In genomic region chr10:119477444-119477843, GRCh38 we compare ENCODE assay signal across 10 cellular contexts.
DNase-seq lines count a peak whose midpoint lies in the region; ATAC-seq and TF ChIP-seq lines count a peak whose summit lies in the region.
"Had no signal": no experiment of that assay in that cellular context is flagged by ENCODE, and none has a peak within 500 bp of the region (broad histone marks: within the 10 kb centered on the region; RNA-seq: fewer than 3 reads in every experiment).

No MANE protein-coding gene starts in this region.

- H3F3A ChIP-seq in GM23338 (replicated peaks; ENCODE audit: low read depth) = no peaks in the 10 kb centered on the region

- ATAC-seq in activated CD4-positive, alpha-beta T cell treated with anti-CD3 and anti-CD28 coated beads for 36 hours = peak; percentile 16
- ATAC-seq in GM21526 (IDR thresholded peaks at IDR 0.05; ENCODE audit: low FRiP score, unreplicated experiment) = peak; percentile 43
- peak; percentile 50 for ATAC-seq in HG03139 (IDR thresholded peaks at IDR 0.05; ENCODE audit: unreplicated experiment)
- peak; percentile 14 to 31 for ATAC-seq in naive B cell (ENCODE audit: low read depth in 2 of 2)
- ATAC-seq in GM23338 = no peak

- CTCF ChIA-PET in activated CD4-positive, alpha-beta T cell treated with anti-CD3 and anti-CD28 coated beads for 36 hours (lab: Charles Lee) = interaction anchor here (1.3 kb wide), 1 partner anchor 32 kb away, joined by 4 read pairs; no protein-coding TSS in a partner anchor

- no peaks in the 10 kb centered on the region for H3K36me3 ChIP-seq in GM23338 (ENCODE audit: insufficient read depth)

- peaks cover 6% of the 10 kb centered on the region; the same call in 1 of the 2 replicates for H3K4me1 ChIP-seq in GM23338 (ENCODE audit: insufficient read depth)

- no peaks in the 10 kb centered on the region for H3K9me2 ChIP-seq in GM23338 (ENCODE audit: insufficient read depth)

- H3K4me1 Mint-ChIP-seq in activated CD4-positive, alpha-beta T cell treated with anti-CD3 and anti-CD28 coated beads for 36 hours = peaks cover 28% of the 10 kb centered on the region
- H3K4me1 Mint-ChIP-seq in naive B cell (peaks cover 28 to 42% (median 33%) of the 10 kb centered on the region in 3 donors), GM23338 (peaks cover 20% of the 10 kb centered on the region; the same call in 2 of the 3 replicates)

- H3K9me3 Mint-ChIP-seq in activated CD4-positive, alpha-beta T cell treated with anti-CD3 and anti-CD28 coated beads for 36 hours (ENCODE audit: low read depth) = no peaks in the 10 kb centered on the region
- H3K9me3 Mint-ChIP-seq in naive B cell (peaks cover 0 to 4% (median 3%) of the 10 kb centered on the region in 7 donors), GM23338 (peaks cover 7% of the 10 kb centered on the region; the same call in 2 of the 3 replicates)

- no peaks in the 10 kb centered on the region for H4K20me1 ChIP-seq in GM23338 (replicated peaks; ENCODE audit: insufficient read depth)

- no peak overlapping the region for H3K4me3 Mint-ChIP-seq in activated CD4-positive, alpha-beta T cell treated with anti-CD3 and anti-CD28 coated beads for 36 hours
- H3K4me3 Mint-ChIP-seq in naive B cell (peak overlapping the region in 7 of 8 donors; percentile 44 to 87 (median 69)), GM23338 (no peak overlapping the region)

- POLR2A ChIA-PET in activated CD4-positive, alpha-beta T cell treated with anti-CD3 and anti-CD28 coated beads for 36 hours (lab: Charles Lee) = no interaction called here

- peaks cover 41% of the 10 kb centered on the region for H3K27me3 ChIP-seq in GM23338 (ENCODE audit: insufficient read depth)

- DNase-seq in activated CD4-positive, alpha-beta T cell treated with anti-CD3 and anti-CD28 coated beads for 36 hours = no peak
- no peak for DNase-seq in activated CD4-positive, alpha-beta T cell treated with anti-CD3 and anti-CD28 coated beads, Interleukin-2, amount 50 U/mL, for 4 hours
- no peak for DNase-seq in naive B cell
- no peak for DNase-seq in KG1 (lab: John Stamatoyannopoulos, UW)
- DNase-seq in GM23338 (ENCODE audit: low spot score) = no peak
- no peak for DNase-seq in NCI-H1930 (lab: John Stamatoyannopoulos, UW)
- DNase-seq: GDM1, mesenchymal stem cell had no signal

- intact Hi-C loops in activated CD4-positive, alpha-beta T cell treated with anti-CD3 and anti-CD28 coated beads for 36 hours (cut with DNase I, micrococcal nuclease) = loop anchor here in 1 of 2 experiments (5.0 kb wide), 1 partner anchor 35 kb away; no protein-coding TSS in a partner anchor

- H3K27ac Mint-ChIP-seq in activated CD4-positive, alpha-beta T cell treated with anti-CD3 and anti-CD28 coated beads for 36 hours = no peak overlapping the region
- H3K27ac Mint-ChIP-seq in naive B cell (peak overlapping the region; percentile 37 to 92 (median 88)), GM23338 (no peak overlapping the region)

- TF ChIP-seq CTCF in GM23338 (conservative IDR thresholded peaks at IDR 0.05; ENCODE audit: low read depth in 2 of 2) = no peak

- H3K4me2 ChIP-seq in GM23338 = no peak overlapping the region

- no peak overlapping the region for H2AFZ ChIP-seq in GM23338

- H3K27ac ChIP-seq in GM23338 (ENCODE audit: low read depth) = no peak overlapping the region

- no peaks in the 10 kb centered on the region for H3K79me2 ChIP-seq in GM23338 (replicated peaks; ENCODE audit: insufficient read depth)

- H3K27me3 Mint-ChIP-seq in activated CD4-positive, alpha-beta T cell treated with anti-CD3 and anti-CD28 coated beads for 36 hours = no peaks in the 10 kb centered on the region
- H3K27me3 Mint-ChIP-seq in naive B cell (no peaks in the 10 kb centered on the region), GM23338 (ENCODE audit: insufficient read depth, low read depth, poor library complexity) (peaks cover 68% of the 10 kb centered on the region)

- no peak overlapping the region for H3K4me3 ChIP-seq in GM23338

- no peaks in the 10 kb centered on the region for H3K36me3 Mint-ChIP-seq in activated CD4-positive, alpha-beta T cell treated with anti-CD3 and anti-CD28 coated beads for 36 hours (ENCODE audit: low read depth)
- H3K36me3 Mint-ChIP-seq in naive B cell (no peaks in the 10 kb centered on the region), GM23338 (ENCODE audit: low read depth) (no peaks in the 10 kb centered on the region)

TF ChIP-seq in GM23338, 12 proteins besides CTCF, POLR2A, EP300 and RAD21:
- TF ChIP-seq EZH2 (IDR thresholded peaks at IDR 0.05; ENCODE audit: low read depth, unreplicated experiment) = no peak
- TF ChIP-seq CREB1 (CRISPR knock-in tag; IDR thresholded peaks at IDR 0.05; ENCODE audit: low read depth) = no peak
- TF ChIP-seq ZNF114 (CRISPR knock-in tag; IDR thresholded peaks at IDR 0.05) = no peak
- TF ChIP-seq ETS1 (IDR thresholded peaks at IDR 0.05) = no peak
- no peak for TF ChIP-seq ZNF462 (CRISPR knock-in tag; IDR thresholded peaks at IDR 0.05)
- no peak for TF ChIP-seq POLR2AphosphoS5 (IDR thresholded peaks at IDR 0.05; ENCODE audit: low read depth)
- no peak for TF ChIP-seq EZH2phosphoT487 (IDR thresholded peaks at IDR 0.05; ENCODE audit: unreplicated experiment)
- TF ChIP-seq JUNB (IDR thresholded peaks at IDR 0.05; ENCODE audit: unreplicated experiment) = no peak

Comparison
In these comparisons a context has a peak if more than half of its experiments do, and no peak if none do; other contexts are left out.
1. H3K27ac Mint-ChIP-seq: peak in naive B cell (6 of 6); none in activated CD4-positive, alpha-beta T cell treated with anti-CD3 and anti-CD28 coated beads for 36 hours (single experiment) and GM23338 (single experiment).
2. H3K4me3 Mint-ChIP-seq: peak in naive B cell (7 of 8); none in activated CD4-positive, alpha-beta T cell treated with anti-CD3 and anti-CD28 coated beads for 36 hours (single experiment) and GM23338 (single experiment).